Comparison of ENCODE assay signal across 8 cellular contexts in genomic region chr21:34890724-34891609, GRCh38.
DNase-seq lines count a peak whose midpoint lies in the region; ATAC-seq, FAIRE-seq and TF ChIP-seq lines count a peak whose summit lies in the region.

No MANE protein-coding gene starts in this region.

- H3K36me3 Mint-ChIP-seq in CD14-positive monocyte, result peaks cover 3 to 4% of the 10 kb centered on the region in 2 donors
- peaks cover 20% of the 10 kb centered on the region for H3K36me3 Mint-ChIP-seq in central memory CD8-positive, alpha-beta T cell (ENCODE audit: insufficient read depth)

- H3K27me3 ChIP-seq in HepG2 (ENCODE audit: control insufficient read depth in 1 of 2, insufficient read depth in 2 of 2, low read length in 2 of 2), result no peaks in the 10 kb centered on the region; a peak in 1 of 5 replicates
- no peaks in the 10 kb centered on the region for H3K27me3 ChIP-seq in testis

- no peak overlapping the region for H3K4me2 ChIP-seq in HepG2 (ENCODE audit: low read depth, low read length)

- H3K79me2 ChIP-seq in HepG2 (ENCODE audit: insufficient read depth, low read length), result peaks cover 23% of the 10 kb centered on the region

- H3K9me3 ChIP-seq in HepG2 (ENCODE audit: low read length) (no peaks in the 10 kb centered on the region), testis (no peaks in the 10 kb centered on the region)

- DNase-seq in CD14-positive monocyte (ENCODE audit: low spot score), result no peak
- DNase-seq in MV-4-11 (lab: John Stamatoyannopoulos, UW), result peak; percentile 59
- DNase-seq in central memory CD8-positive, alpha-beta T cell (ENCODE audit: low spot score in 2 of 2), result no peak
- DNase-seq in HepG2 (ENCODE audit: low spot score), result no peak
- peak; percentile 44 for DNase-seq in testis

- no peak for TF ChIP-seq EP300 in HepG2 (IDR thresholded peaks at IDR 0.05; ENCODE audit: low read depth in 2 of 2, low read length in 2 of 2)
- TF ChIP-seq EP300 in HepG2 (CRISPR knock-in tag; IDR thresholded peaks at IDR 0.05; ENCODE audit: borderline replicate concordance), result no peak

- in situ Hi-C loops in HepG2 (cut with HindIII; ENCODE audit: extremely low pct_ligation_motif_present, low pct_unique_long_range_greater_than_20kb), result loop anchor here (10.0 to 25.0 kb wide), 3 partner anchors 94 to 1046 kb away; no protein-coding TSS in a partner anchor

- H3K4me1 ChIP-seq in HepG2 (ENCODE audit: insufficient read depth, low read length) (0 out of 2 replicates have a peak, but pooled peaks cover 5% of the 10 kb centered on the region), testis (no peaks in the 10 kb centered on the region)

- H3K4me3 ChIP-seq in HepG2 (replicated peaks in 1 of 3; ENCODE audit: insufficient read depth in 1 of 3, low read depth in 2 of 3, low read length in 3 of 3) (no peak overlapping the region), testis (peak overlapping the region; percentile 69 to 72)

- no peak overlapping the region for H3K9ac ChIP-seq in HepG2 (ENCODE audit: insufficient read depth, low read depth, low read length)

- peaks cover 0 to 2% (median 0%) of the 10 kb centered on the region in 7 donors for H3K9me3 Mint-ChIP-seq in CD14-positive monocyte
- H3K9me3 Mint-ChIP-seq in central memory CD8-positive, alpha-beta T cell, result no peaks in the 10 kb centered on the region

- no peaks in the 10 kb centered on the region for H4K20me1 ChIP-seq in HepG2 (ENCODE audit: insufficient read depth, low read length)

- intact Hi-C loops in CD14-positive monocyte (cut with micrococcal nuclease), result loop anchor here (2.0 to 10.0 kb wide), 3 partner anchors 18 to 136 kb away; no protein-coding TSS in a partner anchor
- intact Hi-C loops in HepG2 (cut with micrococcal nuclease; ENCODE audit: unreplicated experiment), result loop anchor here (1.0 to 10.0 kb wide), 4 partner anchors 136 to 614 kb away; no protein-coding TSS in a partner anchor
- intact Hi-C loops in testis (cut with DNase I; ENCODE audit: low total_unique reads), result no loop called here

- TF ChIP-seq POLR2A in HepG2 (IDR thresholded peaks at IDR 0.05; ENCODE audit: insufficient read depth in 1 of 2, low read depth in 2 of 2, low read length in 2 of 2) (no peak), testis (IDR thresholded peaks at IDR 0.05) (no peak)

- H3K27ac ChIP-seq in HepG2 (ENCODE audit: extremely low read length, insufficient read depth, low read length) (no peak overlapping the region), testis (peak overlapping the region; percentile 7 to 82)

- TF ChIP-seq RAD21 in HepG2 (CRISPR knock-in tag; IDR thresholded peaks at IDR 0.05), result no peak

- BruUV-seq in HepG2 (replicated peaks; lab: Mats Ljungman, UMichigan), result no TSS peak

- H2AFZ ChIP-seq in HepG2 (ENCODE audit: low read length), result no peak overlapping the region

- H3K27ac Mint-ChIP-seq in CD14-positive monocyte, result peak overlapping the region; percentile 45 to 87 (median 82)
- H3K27ac Mint-ChIP-seq in central memory CD8-positive, alpha-beta T cell (ENCODE audit: low read depth), result no peak overlapping the region

- H3K4me1 Mint-ChIP-seq in CD14-positive monocyte, result peaks cover 30% of the 10 kb centered on the region
- peaks cover 36% of the 10 kb centered on the region for H3K4me1 Mint-ChIP-seq in central memory CD8-positive, alpha-beta T cell

- H3K27me3 Mint-ChIP-seq in CD14-positive monocyte (ENCODE audit: low read depth in 3 of 3), result no peaks in the 10 kb centered on the region
- H3K27me3 Mint-ChIP-seq in central memory CD8-positive, alpha-beta T cell, result no peaks in the 10 kb centered on the region

- POLR2A ChIA-PET in HepG2 (lab: Yijun Ruan, JAX), result interaction anchor here (1.6 to 7.4 kb wide), 4 partner anchors 53 to 1169 kb away, joined by 8 to 92 read pairs (median 34); partner anchors contain the start of gene SETD4

- WGBS in HepG2 (ENCODE audit: low lambda C conversion rate), result 83% methylated on average over 42 of the region's 60 CpGs
- WGBS in testis, 2 donors, result 9 to 13% methylated on average over 42 to 60 of the region's 60 CpGs

- ATAC-seq in central memory CD8-positive, alpha-beta T cell (replicated peaks; ENCODE audit: extremely low read depth, poor library complexity, severe bottlenecking), result no peak
- ATAC-seq in HepG2 (no peak), GM21723 (IDR thresholded peaks at IDR 0.05; ENCODE audit: unreplicated experiment) (no peak), HG03175 (IDR thresholded peaks at IDR 0.05; ENCODE audit: unreplicated experiment) (no peak), GM18867 (IDR thresholded peaks at IDR 0.05; ENCODE audit: unreplicated experiment) (no peak)

- no peak for FAIRE-seq in HepG2 (lab: Jason Lieb, UNC)

- TF ChIP-seq CTCF in CD14-positive monocyte (IDR thresholded peaks at IDR 0.05) (no peak), HepG2 (CRISPR knock-in tag; IDR thresholded peaks at IDR 0.05) (no peak), testis (IDR thresholded peaks at IDR 0.05) (no peak)

- H3K4me3 Mint-ChIP-seq in CD14-positive monocyte, result peak overlapping the region; percentile 87 to 90
- peak overlapping the region; percentile 95 for H3K4me3 Mint-ChIP-seq in central memory CD8-positive, alpha-beta T cell

- no peaks in the 10 kb centered on the region for H3K36me3 ChIP-seq in HepG2 (replicated peaks in 1 of 2; ENCODE audit: control insufficient read depth in 1 of 2, insufficient read depth in 2 of 2, low read length in 2 of 2)
- H3K36me3 ChIP-seq in testis (ENCODE audit: low read depth, missing control alignments), result no peaks in the 10 kb centered on the region

- CTCF ChIA-PET in HepG2 (lab: Yijun Ruan, JAX; ENCODE audit: low intra/inter-chr PET ratio, low total read pairs), result interaction anchor here (0.6 to 0.9 kb wide), 2 partner anchors 160 to 510 kb away, joined by 3 to 5 read pairs; no protein-coding TSS in a partner anchor

TF ChIP-seq in HepG2, 621 proteins besides CTCF, POLR2A, EP300 and RAD21:
- TF ChIP-seq IRF1 (CRISPR knock-in tag; IDR thresholded peaks at IDR 0.05; ENCODE audit: low read depth) (no peak), SALL1 (CRISPR knock-in tag; IDR thresholded peaks at IDR 0.05) (no peak), KDM2A (CRISPR knock-in tag; IDR thresholded peaks at IDR 0.05; ENCODE audit: borderline replicate concordance, low read depth) (no peak), CREB3 (CRISPR knock-in tag; IDR thresholded peaks at IDR 0.05) (no peak), ZNF24 (IDR thresholded peaks at IDR 0.05) (no peak), ZNF382 (CRISPR knock-in tag; IDR thresholded peaks at IDR 0.05; ENCODE audit: borderline replicate concordance) (no peak), AGO2 (optimal IDR thresholded peaks at IDR 0.05; ENCODE audit: low read depth, low read length) (peak; percentile 55), KLF6 (CRISPR knock-in tag; IDR thresholded peaks at IDR 0.05) (no peak), GLMP (CRISPR knock-in tag; IDR thresholded peaks at IDR 0.05; ENCODE audit: borderline replicate concordance) (no peak), ZNF558 (CRISPR knock-in tag; IDR thresholded peaks at IDR 0.05; ENCODE audit: borderline replicate concordance) (no peak), SSRP1 (CRISPR knock-in tag; IDR thresholded peaks at IDR 0.05) (no peak), ZNF367 (CRISPR knock-in tag; IDR thresholded peaks at IDR 0.05; ENCODE audit: borderline replicate concordance) (no peak), ZNF30 (CRISPR knock-in tag; IDR thresholded peaks at IDR 0.05) (no peak), ZNF331 (CRISPR knock-in tag; IDR thresholded peaks at IDR 0.05) (no peak)
- TF ChIP-seq, protein P1, sequence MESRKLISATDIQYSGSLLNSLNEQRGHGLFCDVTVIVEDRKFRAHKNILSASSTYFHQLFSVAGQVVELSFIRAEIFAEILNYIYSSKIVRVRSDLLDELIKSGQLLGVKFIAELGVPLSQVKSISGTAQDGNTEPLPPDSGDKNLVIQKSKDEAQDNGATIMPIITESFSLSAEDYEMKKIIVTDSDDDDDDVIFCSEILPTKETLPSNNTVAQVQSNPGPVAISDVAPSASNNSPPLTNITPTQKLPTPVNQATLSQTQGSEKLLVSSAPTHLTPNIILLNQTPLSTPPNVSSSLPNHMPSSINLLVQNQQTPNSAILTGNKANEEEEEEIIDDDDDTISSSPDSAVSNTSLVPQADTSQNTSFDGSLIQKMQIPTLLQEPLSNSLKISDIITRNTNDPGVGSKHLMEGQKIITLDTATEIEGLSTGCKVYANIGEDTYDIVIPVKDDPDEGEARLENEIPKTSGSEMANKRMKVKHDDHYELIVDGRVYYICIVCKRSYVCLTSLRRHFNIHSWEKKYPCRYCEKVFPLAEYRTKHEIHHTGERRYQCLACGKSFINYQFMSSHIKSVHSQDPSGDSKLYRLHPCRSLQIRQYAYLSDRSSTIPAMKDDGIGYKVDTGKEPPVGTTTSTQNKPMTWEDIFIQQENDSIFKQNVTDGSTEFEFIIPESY (CRISPR knock-in tag; IDR thresholded peaks at IDR 0.05), result 0 out of 2 replicates have a peak, but pooled peaks have one; percentile 20

Comparison
In these comparisons a context has a peak if more than half of its experiments do, and no peak if none do; other contexts are left out.
1. DNase-seq: peak in MV-4-11 (single experiment) and testis (single experiment); none in CD14-positive monocyte (single experiment), central memory CD8-positive, alpha-beta T cell (0 of 2) and HepG2 (single experiment).
2. H3K4me3 ChIP-seq: peak in testis (2 of 2); none in HepG2 (0 of 3).